9 cellular contexts compared by ENCODE assay signal in genomic region chr6:125867483-125867935, GRCh38.
DNase-seq lines count a peak whose midpoint lies in the region; ATAC-seq and TF ChIP-seq lines count a peak whose summit lies in the region.
"Had no signal": no experiment of that assay in that cellular context is flagged by ENCODE, and none has a peak within 500 bp of the region (broad histone marks: within the 10 kb centered on the region; RNA-seq: fewer than 3 reads in every experiment).

No MANE protein-coding gene starts in this region.

- peak overlapping the region in 2 of 8 donors; percentile 58 to 76 for H3K27ac Mint-ChIP-seq in CD8-positive, alpha-beta memory T cell
- H3K27ac Mint-ChIP-seq: activated CD8-positive, alpha-beta T cell treated with anti-CD3 and anti-CD28 coated beads for 36 hours had no signal

- H3K4me3 Mint-ChIP-seq in CD8-positive, alpha-beta memory T cell, result no peak overlapping the region
- H3K4me3 Mint-ChIP-seq: activated CD8-positive, alpha-beta T cell treated with anti-CD3 and anti-CD28 coated beads for 36 hours had no signal

- DNase-seq in ELR (ENCODE audit: low read depth) (peak; percentile 52), NCI-H2029 treated with DMSO at 0.1 percent for 48 hours (lab: John Stamatoyannopoulos, UW) (peak; percentile 91), dedifferentiated amniotic fluid mesenchymal stem cell (ENCODE audit: extremely low spot score) (peak; percentile 47), mucosa of descending colon (no peak), DMS 273 treated with DMSO at 0.1 percent for 48 hours (lab: John Stamatoyannopoulos, UW) (no peak), COLO829 (ENCODE audit: low spot score) (no peak), GM13977 (ENCODE audit: low spot score) (no peak)
- no peak for DNase-seq in CD8-positive, alpha-beta memory T cell
- DNase-seq: activated CD8-positive, alpha-beta T cell treated with anti-CD3 and anti-CD28 coated beads for 36 hours had no signal

- no peaks in the 10 kb centered on the region for H3K9me3 ChIP-seq in mucosa of descending colon
- no peaks in the 10 kb centered on the region for H3K9me3 ChIP-seq in CD8-positive, alpha-beta memory T cell (ENCODE audit: low read length)

- no peaks in the 10 kb centered on the region for H3K27me3 ChIP-seq in CD8-positive, alpha-beta memory T cell (ENCODE audit: insufficient read depth, low read length, poor library complexity, severe bottlenecking)

- intact Hi-C loops in mucosa of descending colon (cut with DNase I, micrococcal nuclease), result no loop called here

- no peak overlapping the region for H3K4me3 ChIP-seq in mucosa of descending colon
- no peak overlapping the region for H3K4me3 ChIP-seq in CD8-positive, alpha-beta memory T cell (ENCODE audit: low read length)

- TF ChIP-seq CTCF in mucosa of descending colon (IDR thresholded peaks at IDR 0.05) (no peak), GM13977 (IDR thresholded peaks at IDR 0.05; ENCODE audit: extremely low read depth, insufficient read depth, missing control alignments) (no peak)

- POLR2A ChIA-PET in CD8-positive, alpha-beta memory T cell (lab: Charles Lee), result no interaction called here

- CTCF ChIA-PET in CD8-positive, alpha-beta memory T cell (lab: Charles Lee), result interaction anchor here (1.3 to 1.7 kb wide), 2 partner anchors 10 to 76 kb away, joined by 3 to 7 read pairs; no protein-coding TSS in a partner anchor

- ATAC-seq in mucosa of descending colon, result peak; percentile 38
- ATAC-seq: activated CD8-positive, alpha-beta T cell treated with anti-CD3 and anti-CD28 coated beads for 36 hours had no signal

- H3K9me3 Mint-ChIP-seq in CD8-positive, alpha-beta memory T cell, result no peaks in the 10 kb centered on the region
- H3K9me3 Mint-ChIP-seq: activated CD8-positive, alpha-beta T cell treated with anti-CD3 and anti-CD28 coated beads for 36 hours had no signal

- H3K4me1 ChIP-seq in mucosa of descending colon (ENCODE audit: low read depth), result no peaks in the 10 kb centered on the region
- no peaks in the 10 kb centered on the region for H3K4me1 ChIP-seq in CD8-positive, alpha-beta memory T cell (ENCODE audit: insufficient read depth, low read length)

- H3K27ac ChIP-seq in CD8-positive, alpha-beta memory T cell (ENCODE audit: low read depth, low read length), result no peak overlapping the region

- H3K36me3 Mint-ChIP-seq in CD8-positive, alpha-beta memory T cell, result peaks cover 0 to 38% (median 14%) of the 10 kb centered on the region in 3 donors

- no peaks in the 10 kb centered on the region for H3K36me3 ChIP-seq in mucosa of descending colon (ENCODE audit: low read depth)
- no peaks in the 10 kb centered on the region for H3K36me3 ChIP-seq in CD8-positive, alpha-beta memory T cell (ENCODE audit: insufficient read depth, low read length)

- H3K4me1 Mint-ChIP-seq in CD8-positive, alpha-beta memory T cell, result peaks cover 8 to 40% (median 22%) of the 10 kb centered on the region in 3 donors

- in situ Hi-C loops in GM13977 (cut with MboI; ENCODE audit: low pct_unique_long_range_greater_than_20kb, low sequenced_read_pairs, unreplicated experiment), result no loop called here

- H3K27me3 Mint-ChIP-seq in CD8-positive, alpha-beta memory T cell, result no peaks in the 10 kb centered on the region
- H3K27me3 Mint-ChIP-seq: activated CD8-positive, alpha-beta T cell treated with anti-CD3 and anti-CD28 coated beads for 36 hours had no signal

Comparison
In these comparisons a context has a peak if more than half of its experiments do, and no peak if none do; other contexts are left out.
1. DNase-seq: peak in ELR (single experiment), NCI-H2029 treated with DMSO at 0.1 percent for 48 hours (single experiment) and dedifferentiated amniotic fluid mesenchymal stem cell (single experiment); none in mucosa of descending colon (0 of 3), CD8-positive, alpha-beta memory T cell (0 of 5), DMS 273 treated with DMSO at 0.1 percent for 48 hours (single experiment), COLO829 (single experiment) and GM13977 (single experiment).